In genomic region chr17:50060951-50061712, GRCh38 we compare ENCODE assay signal across 1 cellular context.
TF ChIP-seq lines count a peak whose summit lies in the region.

No MANE protein-coding gene starts in this region.

TF ChIP-seq in H1, 55 proteins besides CTCF, POLR2A, EP300 and RAD21:
- TF ChIP-seq KDM5A (IDR thresholded peaks at IDR 0.05; ENCODE audit: low read length) (no peak), USF2 (IDR thresholded peaks at IDR 0.05; ENCODE audit: low read length) (no peak), TCF12 (IDR thresholded peaks at IDR 0.05; ENCODE audit: low read depth, low read length) (no peak), POU5F1 (IDR thresholded peaks at IDR 0.05; ENCODE audit: low read depth, low read length) (no peak), CTBP2 (IDR thresholded peaks at IDR 0.05; ENCODE audit: borderline replicate concordance, insufficient read depth, insufficient read length, low read length) (no peak), RFX5 (IDR thresholded peaks at IDR 0.05; ENCODE audit: borderline replicate concordance, low read depth, low read length) (no peak), SP2 (IDR thresholded peaks at IDR 0.05; ENCODE audit: low read length) (no peak), CREB1 (IDR thresholded peaks at IDR 0.05) (no peak), CHD7 (IDR thresholded peaks at IDR 0.05; ENCODE audit: insufficient replicate concordance, low read length) (no peak), ZNF274 (IDR thresholded peaks at IDR 0.05; ENCODE audit: borderline replicate concordance, extremely low read depth, low read length) (no peak), MAFK (IDR thresholded peaks at IDR 0.05; ENCODE audit: low read depth, low read length) (no peak), SIN3A (conservative IDR thresholded peaks at IDR 0.05 in 1 of 2, IDR thresholded peaks at IDR 0.05 in 1 of 2; ENCODE audit: low read depth in 1 of 2, low read length in 2 of 2) (no peak), CBX5 (IDR thresholded peaks at IDR 0.05; ENCODE audit: low read depth, low read length) (no peak)
TF ChIP-seq in H1: peak in this region for 0.
